32 cellular contexts compared by ENCODE assay signal in genomic region chr10:26759008-26759407, GRCh38.
DNase-seq lines count a peak whose midpoint lies in the region; ATAC-seq and TF ChIP-seq lines count a peak whose summit lies in the region.
"Had no signal": no experiment of that assay in that cellular context is flagged by ENCODE, and none has a peak within 500 bp of the region (broad histone marks: within the 10 kb centered on the region; RNA-seq: fewer than 3 reads in every experiment).

No MANE protein-coding gene starts in this region.

- H3K9me3 ChIP-seq in endodermal cell (ENCODE audit: control insufficient read depth, low read length) (no peaks in the 10 kb centered on the region), left lung (no peaks in the 10 kb centered on the region)
- H3K9me3 ChIP-seq: A549, breast epithelium, gastrocnemius medialis, mucosa of descending colon, testis had no signal

- H3K27me3 ChIP-seq in endodermal cell (ENCODE audit: control insufficient read depth, insufficient read depth, low read length, poor library complexity, severe bottlenecking), result no peaks in the 10 kb centered on the region
- H3K27me3 ChIP-seq in left lung, result no peaks in the 10 kb centered on the region
- H3K27me3 ChIP-seq: breast epithelium, dorsolateral prefrontal cortex, gastrocnemius medialis, testis had no signal

- H3K36me3 ChIP-seq in endodermal cell (ENCODE audit: control insufficient read depth, insufficient read depth, low read length) (peaks cover 22% of the 10 kb centered on the region), left lung (peaks cover 0 to 33% of the 10 kb centered on the region in 2 donors)
- H3K36me3 ChIP-seq: breast epithelium had no signal

- CTCF ChIA-PET in activated naive CD4-positive, alpha-beta T cell treated with anti-CD3 and anti-CD28 coated beads for 36 hours (lab: Charles Lee), result interaction anchor here (0.6 to 1.0 kb wide), 2 partner anchors 33 to 272 kb away, joined by 3 to 7 read pairs; no protein-coding TSS in a partner anchor

- peaks cover 6% of the 10 kb centered on the region for H3K36me3 Mint-ChIP-seq in activated naive CD4-positive, alpha-beta T cell treated with anti-CD3 and anti-CD28 coated beads for 36 hours (ENCODE audit: low read depth)
- H3K36me3 Mint-ChIP-seq in endodermal cell (ENCODE audit: low read depth), result peaks cover 10% of the 10 kb centered on the region
- H3K36me3 Mint-ChIP-seq in stimulated activated effector memory CD8-positive, alpha-beta T cell treated with anti-CD3 and anti-CD28 coated beads, Interleukin-12 subunit alpha, Interleukin-12 subunit beta, amount 100 ng/mL, for 72 hours, result peaks cover 87% of the 10 kb centered on the region

- H3K4me1 ChIP-seq in endodermal cell (ENCODE audit: control insufficient read depth, insufficient read depth, low read length), result no peaks in the 10 kb centered on the region
- peaks cover 0 to 9% of the 10 kb centered on the region in 2 donors for H3K4me1 ChIP-seq in left lung
- H3K4me1 ChIP-seq: breast epithelium, gastrocnemius medialis, testis had no signal

- no peaks in the 10 kb centered on the region for H3K9me3 Mint-ChIP-seq in activated naive CD4-positive, alpha-beta T cell treated with anti-CD3 and anti-CD28 coated beads for 36 hours
- H3K9me3 Mint-ChIP-seq in endodermal cell, result no peaks in the 10 kb centered on the region
- H3K9me3 Mint-ChIP-seq in stimulated activated effector memory CD8-positive, alpha-beta T cell treated with anti-CD3 and anti-CD28 coated beads, Interleukin-12 subunit alpha, Interleukin-12 subunit beta, amount 100 ng/mL, for 72 hours, result no peaks in the 10 kb centered on the region
- H3K9me3 Mint-ChIP-seq: CD4-positive, alpha-beta T cell; stimulated activated naive CD8-positive, alpha-beta T cell treated with anti-CD3 and anti-CD28 coated beads, Interleukin-15, Interleukin-2, amounts not matched to agents 100 ng/mL and 50 ng/mL, for 24 hours had no signal

- H3K4me1 Mint-ChIP-seq in activated naive CD4-positive, alpha-beta T cell treated with anti-CD3 and anti-CD28 coated beads for 36 hours (ENCODE audit: low read depth), result peaks cover 5% of the 10 kb centered on the region
- H3K4me1 Mint-ChIP-seq in endodermal cell, result peaks cover 30% of the 10 kb centered on the region
- peaks cover 5% of the 10 kb centered on the region for H3K4me1 Mint-ChIP-seq in stimulated activated effector memory CD8-positive, alpha-beta T cell treated with anti-CD3 and anti-CD28 coated beads, Interleukin-12 subunit alpha, Interleukin-12 subunit beta, amount 100 ng/mL, for 72 hours

- no peak for DNase-seq in activated naive CD4-positive, alpha-beta T cell treated with anti-CD3 and anti-CD28 coated beads for 36 hours
- DNase-seq in activated naive CD4-positive, alpha-beta T cell (lab: John Stamatoyannopoulos, UW), result no peak
- DNase-seq in NCI-H82 treated with DMSO at 0.1 percent for 48 hours (lab: John Stamatoyannopoulos, UW; ENCODE audit: unreplicated experiment), result peak; percentile 1
- DNase-seq in endodermal cell, result no peak
- no peak for DNase-seq in stimulated activated effector memory CD8-positive, alpha-beta T cell treated with anti-CD3 and anti-CD28 coated beads, Interleukin-12 subunit alpha, Interleukin-12 subunit beta, amount 100 ng/mL, for 72 hours (ENCODE audit: low spot score in 2 of 2)
- DNase-seq in left lung, result no peak
- DNase-seq in hippocampal formation (lab: John Stamatoyannopoulos, UW), result no peak
- DNase-seq: activated CD4-positive, alpha-beta T cell treated with anti-CD3 and anti-CD28 coated beads, Interleukin-2, amount 50 U/mL, for 4 hours; activated CD4-positive, CD25-positive, alpha-beta regulatory T cell; activated CD8-positive, alpha-beta memory T cell treated with anti-CD3 and anti-CD28 coated beads, Interleukin-2, amount 10 ng/mL, durations not matched to agents 7 days and 5 days; activated naive CD4-positive, alpha-beta T cell treated with anti-CD3 and anti-CD28 coated beads, Interleukin-2, amount 50 U/mL, for 16 hours; anterior cingulate cortex; CD4-positive, alpha-beta T cell; dorsolateral prefrontal cortex; gastrocnemius medialis; H7; mucosa of descending colon; NCI-H1417 treated with DMSO at 0.1 percent for 48 hours; NCI-H2029 treated with DMSO at 0.1 percent for 48 hours; NCI-H345; right cardiac atrium; SIG-M5; stimulated activated CD4-positive, alpha-beta T cell treated with anti-CD3 and anti-CD28 coated beads, Interleukin-1b, Interleukin-23, amount 100 ng/mL, for 48 hours; T1000; testis had no signal

- WGBS in endodermal cell (ENCODE audit: insufficient coverage in 1 of 2, insufficient read length in 1 of 2), 2 experiments, result 56 to 83% methylated on average over 3 to 4 of the region's 4 CpGs

- H3K27ac ChIP-seq in endodermal cell (ENCODE audit: low read depth, low read length) (no peak overlapping the region), left lung (no peak overlapping the region)
- H3K27ac ChIP-seq: A549, breast epithelium, gastrocnemius medialis, HL-60, testis had no signal

- H3K9ac ChIP-seq in endodermal cell (ENCODE audit: extremely low read depth, low read length, poor library complexity, severe bottlenecking), result no peak overlapping the region

- H3K27ac Mint-ChIP-seq in activated naive CD4-positive, alpha-beta T cell treated with anti-CD3 and anti-CD28 coated beads for 36 hours, result peak overlapping the region; percentile 10
- H3K27ac Mint-ChIP-seq in endodermal cell, result peak overlapping the region; percentile 32
- H3K27ac Mint-ChIP-seq in stimulated activated effector memory CD8-positive, alpha-beta T cell treated with anti-CD3 and anti-CD28 coated beads, Interleukin-12 subunit alpha, Interleukin-12 subunit beta, amount 100 ng/mL, for 72 hours, result peak overlapping the region; percentile 62
- H3K27ac Mint-ChIP-seq: activated CD8-positive, alpha-beta memory T cell treated with anti-CD3 and anti-CD28 coated beads, Interleukin-2, amount 10 ng/mL, durations not matched to agents 7 days and 5 days; CD4-positive, alpha-beta T cell; stimulated activated naive CD8-positive, alpha-beta T cell treated with anti-CD3 and anti-CD28 coated beads, Interleukin-15, Interleukin-2, amounts not matched to agents 100 ng/mL and 50 ng/mL, for 24 hours had no signal

- no peak overlapping the region for H3K4me3 Mint-ChIP-seq in activated naive CD4-positive, alpha-beta T cell treated with anti-CD3 and anti-CD28 coated beads for 36 hours
- no peak overlapping the region for H3K4me3 Mint-ChIP-seq in endodermal cell
- no peak overlapping the region for H3K4me3 Mint-ChIP-seq in stimulated activated effector memory CD8-positive, alpha-beta T cell treated with anti-CD3 and anti-CD28 coated beads, Interleukin-12 subunit alpha, Interleukin-12 subunit beta, amount 100 ng/mL, for 72 hours
- H3K4me3 Mint-ChIP-seq: activated CD8-positive, alpha-beta memory T cell treated with anti-CD3 and anti-CD28 coated beads, Interleukin-2, amount 10 ng/mL, durations not matched to agents 7 days and 5 days; CD4-positive, alpha-beta T cell; stimulated activated naive CD8-positive, alpha-beta T cell treated with anti-CD3 and anti-CD28 coated beads, Interleukin-15, Interleukin-2, amounts not matched to agents 100 ng/mL and 50 ng/mL, for 24 hours had no signal

- no peaks in the 10 kb centered on the region for H3K27me3 Mint-ChIP-seq in activated naive CD4-positive, alpha-beta T cell treated with anti-CD3 and anti-CD28 coated beads for 36 hours (ENCODE audit: low read depth)
- no peaks in the 10 kb centered on the region for H3K27me3 Mint-ChIP-seq in endodermal cell (ENCODE audit: insufficient read depth)
- H3K27me3 Mint-ChIP-seq: activated CD8-positive, alpha-beta memory T cell treated with anti-CD3 and anti-CD28 coated beads, Interleukin-2, amount 10 ng/mL, durations not matched to agents 7 days and 5 days; CD4-positive, alpha-beta T cell; stimulated activated naive CD8-positive, alpha-beta T cell treated with anti-CD3 and anti-CD28 coated beads, Interleukin-15, Interleukin-2, amounts not matched to agents 100 ng/mL and 50 ng/mL, for 24 hours had no signal

- no peak for ATAC-seq in stimulated activated effector memory CD8-positive, alpha-beta T cell treated with anti-CD3 and anti-CD28 coated beads, Interleukin-12 subunit alpha, Interleukin-12 subunit beta, amount 100 ng/mL, for 72 hours
- ATAC-seq in GM21825 (IDR thresholded peaks at IDR 0.05; ENCODE audit: unreplicated experiment) (no peak), left lung (no peak)
- ATAC-seq: A549; activated CD8-positive, alpha-beta memory T cell treated with anti-CD3 and anti-CD28 coated beads, Interleukin-2, amount 10 ng/mL, durations not matched to agents 7 days and 5 days; gastrocnemius medialis; mucosa of descending colon; right cardiac atrium had no signal

- intact Hi-C loops in activated naive CD4-positive, alpha-beta T cell treated with anti-CD3 and anti-CD28 coated beads for 36 hours (cut with micrococcal nuclease), result no loop called here
- intact Hi-C loops in left lung (cut with DNase I), result no loop called here

- TF ChIP-seq CTCF in endodermal cell (conservative IDR thresholded peaks at IDR 0.05), result no peak
- no peak for TF ChIP-seq CTCF in left lung (IDR thresholded peaks at IDR 0.05)

- no peak overlapping the region for H3K4me3 ChIP-seq in endodermal cell (ENCODE audit: low read length)
- H3K4me3 ChIP-seq in left lung, result no peak overlapping the region
- H3K4me3 ChIP-seq: A549, breast epithelium, dorsolateral prefrontal cortex, gastrocnemius medialis, lung, mucosa of descending colon, smooth muscle cell, testis had no signal

Comparison
In these comparisons a context has a peak if more than half of its experiments do, and no peak if none do; other contexts are left out.
1. H3K27ac Mint-ChIP-seq: peak in every context shown above with its lines; median percentile 62 in stimulated activated effector memory CD8-positive, alpha-beta T cell treated with anti-CD3 and anti-CD28 coated beads, Interleukin-12 subunit alpha, Interleukin-12 subunit beta, amount 100 ng/mL, for 72 hours; 32 in endodermal cell; 10 in activated naive CD4-positive, alpha-beta T cell treated with anti-CD3 and anti-CD28 coated beads for 36 hours.